In genomic region chr2:189204322-189204941, GRCh38 we compare ENCODE assay signal across 14 cellular contexts. TPM values are rescaled to one million over a fixed set of nuclear protein-coding genes. Genes with fewer than 3 reads are reported as not detected.
DNase-seq lines count a peak whose midpoint lies in the region; ATAC-seq, FAIRE-seq and TF ChIP-seq lines count a peak whose summit lies in the region.
"Had no signal": no experiment of that assay in that cellular context is flagged by ENCODE, and none has a peak within 500 bp of the region (broad histone marks: within the 10 kb centered on the region; RNA-seq: fewer than 3 reads in every experiment).

No MANE protein-coding gene starts in this region.

- peak overlapping the region; percentile 44 to 75 for H3K27ac ChIP-seq in SK-N-SH (ENCODE audit: low read depth in 2 of 2, low read length in 1 of 2)
- peak overlapping the region in 1 of 2 donors; percentile 45 for H3K27ac ChIP-seq in left lung

- no peaks in the 10 kb centered on the region for H3K9me3 Mint-ChIP-seq in activated CD8-positive, alpha-beta memory T cell treated with anti-CD3 and anti-CD28 coated beads, Interleukin-2, amount 10 ng/mL, durations not matched to agents 7 days and 5 days (ENCODE audit: low read depth)
- H3K9me3 Mint-ChIP-seq: T-helper 1 cell treated with Interleukin-12 subunit alpha and Interleukin-12 subunit beta and Interleukin-4 antibody, amounts not matched to agents 30 μg/mL and 1 μg/mL, for 36 hours had no signal

- H3K4me1 ChIP-seq in SK-N-SH (ENCODE audit: control insufficient read depth in 1 of 2, insufficient read depth in 2 of 2, low read depth in 1 of 2, low read length in 1 of 2), result peaks cover 0 to 21% of the 10 kb centered on the region in 2 experiments; a peak in 2 of 4 replicates
- peaks cover 8% of the 10 kb centered on the region for H3K4me1 ChIP-seq in mucosa of descending colon (ENCODE audit: low read depth)
- H3K4me1 ChIP-seq in left lung, result no peaks in the 10 kb centered on the region

- H3K9me3 ChIP-seq in SK-N-SH (no peaks in the 10 kb centered on the region), mucosa of descending colon (no peaks in the 10 kb centered on the region), left lung (no peaks in the 10 kb centered on the region)

- no peak for FAIRE-seq in GM19239 (lab: Jason Lieb, UNC)
- FAIRE-seq: HepG2 had no signal

- H3K4me2 ChIP-seq in SK-N-SH, result peak overlapping the region; percentile 44; the same call in 1 of the 2 replicates

- no peak for DNase-seq in activated CD8-positive, alpha-beta memory T cell treated with anti-CD3 and anti-CD28 coated beads, Interleukin-2, amount 10 ng/mL, durations not matched to agents 7 days and 5 days
- no peak for DNase-seq in activated CD8-positive, alpha-beta memory T cell treated with anti-CD3 and anti-CD28 coated beads, Interleukin-2, amount 50 U/mL, for 48 hours
- DNase-seq in SK-N-SH (no peak), fibroblast of mammary gland (ENCODE audit: low read depth) (peak; percentile 77), superior temporal gyrus (ENCODE audit: extremely low spot score) (peak; percentile 49), mucosa of descending colon (no peak), left lung (no peak), GM19239 (ENCODE audit: insufficient read length, low spot score) (no peak)
- DNase-seq: activated gamma-delta T cell treated with Interleukin-2 at 50 U/mL for 16 hours, AML-193, erythroblast, retina had no signal

- no peak overlapping the region for H3K27ac Mint-ChIP-seq in activated CD8-positive, alpha-beta memory T cell treated with anti-CD3 and anti-CD28 coated beads, Interleukin-2, amount 10 ng/mL, durations not matched to agents 7 days and 5 days
- H3K27ac Mint-ChIP-seq: T-helper 1 cell treated with Interleukin-12 subunit alpha and Interleukin-12 subunit beta and Interleukin-4 antibody, amounts not matched to agents 30 μg/mL and 1 μg/mL, for 36 hours had no signal

- POLR2A ChIA-PET in SK-N-SH (lab: Yijun Ruan, JAX), result no interaction called here

- H3K9ac ChIP-seq in SK-N-SH, result peak overlapping the region; percentile 8; the same call in 1 of the 2 replicates

- H3K36me3 Mint-ChIP-seq in activated CD8-positive, alpha-beta memory T cell treated with anti-CD3 and anti-CD28 coated beads, Interleukin-2, amount 10 ng/mL, durations not matched to agents 7 days and 5 days, result no peaks in the 10 kb centered on the region

- H4K20me1 ChIP-seq in SK-N-SH (ENCODE audit: insufficient read depth), result no peaks in the 10 kb centered on the region

- peaks cover 2% of the 10 kb centered on the region; the same call in 1 of the 2 replicates for H3K79me2 ChIP-seq in SK-N-SH (ENCODE audit: insufficient read depth)

- H3K4me3 Mint-ChIP-seq in activated CD8-positive, alpha-beta memory T cell treated with anti-CD3 and anti-CD28 coated beads, Interleukin-2, amount 10 ng/mL, durations not matched to agents 7 days and 5 days, result peak overlapping the region; percentile 27
- H3K4me3 Mint-ChIP-seq: T-helper 1 cell treated with Interleukin-12 subunit alpha and Interleukin-12 subunit beta and Interleukin-4 antibody, amounts not matched to agents 30 μg/mL and 1 μg/mL, for 36 hours had no signal

- peaks cover 26% of the 10 kb centered on the region for H3F3A ChIP-seq in SK-N-SH (replicated peaks; ENCODE audit: insufficient read depth)

- CTCF ChIA-PET in activated CD8-positive, alpha-beta memory T cell treated with anti-CD3 and anti-CD28 coated beads, Interleukin-2, amount 10 ng/mL, durations not matched to agents 7 days and 5 days (lab: Charles Lee), result no interaction called here
- CTCF ChIA-PET in SK-N-SH (lab: Yijun Ruan, JAX), result interaction anchor here (0.6 kb wide), 1 partner anchor 590 kb away, joined by 3 read pairs; no protein-coding TSS in a partner anchor

- peaks cover 0 to under 1% of the 10 kb centered on the region in 2 experiments for H3K36me3 ChIP-seq in SK-N-SH (replicated peaks in 1 of 2; ENCODE audit: control insufficient read depth in 1 of 2, insufficient read depth in 2 of 2, low read length in 1 of 2)
- no peaks in the 10 kb centered on the region for H3K36me3 ChIP-seq in mucosa of descending colon (ENCODE audit: low read depth)
- no peaks in the 10 kb centered on the region for H3K36me3 ChIP-seq in left lung

- no peak for ATAC-seq in activated CD8-positive, alpha-beta memory T cell treated with anti-CD3 and anti-CD28 coated beads, Interleukin-2, amount 10 ng/mL, durations not matched to agents 7 days and 5 days
- ATAC-seq in mucosa of descending colon, result no peak
- no peak for ATAC-seq in left lung
- ATAC-seq: HepG2 had no signal

- peak in 1 of 2 experiments; percentile 22; a peak in 1 of 4 replicates for TF ChIP-seq EP300 in SK-N-SH (IDR thresholded peaks at IDR 0.05; ENCODE audit: borderline replicate concordance in 1 of 2, low read depth in 1 of 2, low read length in 1 of 2)

- TF ChIP-seq RAD21 in SK-N-SH (IDR thresholded peaks at IDR 0.05; ENCODE audit: low read length), result no peak

- H3K27me3 Mint-ChIP-seq in activated CD8-positive, alpha-beta memory T cell treated with anti-CD3 and anti-CD28 coated beads, Interleukin-2, amount 10 ng/mL, durations not matched to agents 7 days and 5 days, result peaks cover 7% of the 10 kb centered on the region

- H3K27me3 ChIP-seq in SK-N-SH (ENCODE audit: insufficient read depth) (no peaks in the 10 kb centered on the region), left lung (no peaks in the 10 kb centered on the region)

- 42% methylated on average over 3 of the region's 3 CpGs for WGBS in SK-N-SH (ENCODE audit: low lambda C conversion rate)

- H3K4me3 ChIP-seq in SK-N-SH (ENCODE audit: low read depth in 2 of 2, low read length in 1 of 2), result no peak overlapping the region
- peak overlapping the region; percentile 28 for H3K4me3 ChIP-seq in fibroblast of mammary gland (ENCODE audit: control insufficient read depth, low read depth, low read length)
- no peak overlapping the region for H3K4me3 ChIP-seq in mucosa of descending colon
- H3K4me3 ChIP-seq in left lung, result no peak overlapping the region

- TF ChIP-seq CTCF in SK-N-SH (IDR thresholded peaks at IDR 0.05) (no peak), fibroblast of mammary gland (conservative IDR thresholded peaks at IDR 0.05; ENCODE audit: control insufficient read depth, insufficient read depth, low read depth, low read length) (no peak), mucosa of descending colon (IDR thresholded peaks at IDR 0.05) (no peak), left lung (IDR thresholded peaks at IDR 0.05) (no peak)

- no peaks in the 10 kb centered on the region for H3K9me2 ChIP-seq in SK-N-SH

- intact Hi-C loops in mucosa of descending colon (cut with DNase I, micrococcal nuclease) (no loop called here), left lung (cut with DNase I) (no loop called here)

- peaks cover 3% of the 10 kb centered on the region for H3K4me1 Mint-ChIP-seq in activated CD8-positive, alpha-beta memory T cell treated with anti-CD3 and anti-CD28 coated beads, Interleukin-2, amount 10 ng/mL, durations not matched to agents 7 days and 5 days

- H2AFZ ChIP-seq in SK-N-SH (ENCODE audit: low read depth), result peak overlapping the region; percentile 73

TF ChIP-seq in SK-N-SH, 30 proteins besides CTCF, POLR2A, EP300 and RAD21 (continues in another document):
- TF ChIP-seq ELF1 (IDR thresholded peaks at IDR 0.05) (no peak), POLR2AphosphoS5 (IDR thresholded peaks at IDR 0.05; ENCODE audit: low read depth, low read length) (no peak), REST (IDR thresholded peaks at IDR 0.05; ENCODE audit: low read depth, low read length) (no peak)
- TF ChIP-seq, protein P1, sequence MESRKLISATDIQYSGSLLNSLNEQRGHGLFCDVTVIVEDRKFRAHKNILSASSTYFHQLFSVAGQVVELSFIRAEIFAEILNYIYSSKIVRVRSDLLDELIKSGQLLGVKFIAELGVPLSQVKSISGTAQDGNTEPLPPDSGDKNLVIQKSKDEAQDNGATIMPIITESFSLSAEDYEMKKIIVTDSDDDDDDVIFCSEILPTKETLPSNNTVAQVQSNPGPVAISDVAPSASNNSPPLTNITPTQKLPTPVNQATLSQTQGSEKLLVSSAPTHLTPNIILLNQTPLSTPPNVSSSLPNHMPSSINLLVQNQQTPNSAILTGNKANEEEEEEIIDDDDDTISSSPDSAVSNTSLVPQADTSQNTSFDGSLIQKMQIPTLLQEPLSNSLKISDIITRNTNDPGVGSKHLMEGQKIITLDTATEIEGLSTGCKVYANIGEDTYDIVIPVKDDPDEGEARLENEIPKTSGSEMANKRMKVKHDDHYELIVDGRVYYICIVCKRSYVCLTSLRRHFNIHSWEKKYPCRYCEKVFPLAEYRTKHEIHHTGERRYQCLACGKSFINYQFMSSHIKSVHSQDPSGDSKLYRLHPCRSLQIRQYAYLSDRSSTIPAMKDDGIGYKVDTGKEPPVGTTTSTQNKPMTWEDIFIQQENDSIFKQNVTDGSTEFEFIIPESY (IDR thresholded peaks at IDR 0.05; ENCODE audit: borderline replicate concordance, low read depth), result no peak

RNA-seq across cellular contexts. Expression of gene COL5A2, which starts 24.9 kb away (rescaled TPM):
- 1 to 10 TPM; 1.0 to 4.6 TPM for total RNA-seq in activated CD8-positive, alpha-beta memory T cell treated with anti-CD3 and anti-CD28 coated beads, Interleukin-2, amount 10 ng/mL, durations not matched to agents 7 days and 5 days
- polyA plus RNA-seq in SK-N-SH (2012; rRNA removed), result 18.7 and 20.4 TPM in 2 replicates
- 14.9 and 20.2 TPM in 2 replicates for polyA plus RNA-seq in SK-N-SH (2012; cell fraction: cytosol; rRNA removed)
- 18.2 and 26.5 TPM in 2 replicates for polyA plus RNA-seq in SK-N-SH (2012; cell fraction: nucleus; rRNA removed)
- total RNA-seq in mucosa of descending colon (10 to 100 TPM in 2 of 3 donors, 1 to 10 TPM in 1; 4.5 to 58.5 (median 31.8) TPM), left lung (100 to 1,000 TPM; 122 to 324 TPM)

Comparison
In these comparisons a context has a peak if more than half of its experiments do, and no peak if none do; other contexts are left out.
1. DNase-seq: peak in fibroblast of mammary gland (single experiment) and superior temporal gyrus (single experiment); none in activated CD8-positive, alpha-beta memory T cell treated with anti-CD3 and anti-CD28 coated beads, Interleukin-2, amount 10 ng/mL, durations not matched to agents 7 days and 5 days (single experiment), activated CD8-positive, alpha-beta memory T cell treated with anti-CD3 and anti-CD28 coated beads, Interleukin-2, amount 50 U/mL, for 48 hours (single experiment), SK-N-SH (single experiment), mucosa of descending colon (0 of 3), left lung (0 of 2) and GM19239 (single experiment).